Comparison of ENCODE assay signal across 3 cellular contexts in the genomic region with DNA sequence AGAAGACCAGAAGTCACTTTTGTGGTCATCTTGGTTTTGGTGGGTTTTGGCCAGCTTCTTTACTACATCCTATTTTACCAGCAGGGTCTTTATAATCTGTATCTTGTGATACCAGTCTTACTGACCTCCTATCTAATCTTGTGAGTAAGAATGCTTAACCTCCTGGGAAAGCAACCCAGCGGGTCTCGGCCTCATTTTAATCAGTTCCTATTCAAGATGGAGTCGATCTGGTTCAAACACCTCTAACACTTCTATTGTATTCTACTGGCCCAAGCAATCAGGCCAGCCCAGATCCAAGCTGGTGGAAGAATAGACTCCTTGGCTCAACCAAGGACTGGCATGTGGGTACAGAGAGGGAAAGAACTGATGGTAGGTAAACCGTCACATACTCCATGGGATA.
"Had no signal": no experiment of that assay in that cellular context is flagged by ENCODE, and none has a peak within 500 bp of the region (broad histone marks: within the 10 kb centered on the region; RNA-seq: fewer than 3 reads in every experiment).

No MANE protein-coding gene starts in this region.

- H3K4me3 ChIP-seq: GM12878 had no signal

- DNase-seq: GDM1, GF-D8 had no signal
